In genomic region chr19:11970174-11970573, GRCh38 we compare ENCODE assay signal across 28 cellular contexts.
"Had no signal": no experiment of that assay in that cellular context is flagged by ENCODE, and none has a peak within 500 bp of the region (broad histone marks: within the 10 kb centered on the region; RNA-seq: fewer than 3 reads in every experiment).

No MANE protein-coding gene starts in this region.

- H2AFZ ChIP-seq: parathyroid adenoma had no signal

- H3K36me3 ChIP-seq: ovary, right lobe of liver, sigmoid colon, thyroid gland, upper lobe of left lung, vagina had no signal

- H3K27me3 ChIP-seq: ovary, right lobe of liver, sigmoid colon, stomach, thyroid gland, tibial nerve, upper lobe of left lung, vagina had no signal

- H3K36me3 Mint-ChIP-seq: natural killer cell treated with Interleukin-12 subunit alpha and Interleukin-12 subunit beta and Interleukin-15 and Interleukin-18, amount 100 ng/mL, for 72 hours; stimulated activated effector memory CD8-positive, alpha-beta T cell treated with anti-CD3 and anti-CD28 coated beads, Interleukin-12 subunit alpha, Interleukin-12 subunit beta, amount 100 ng/mL, for 72 hours had no signal

- H3K9me3 ChIP-seq: sigmoid colon, thoracic aorta, thyroid gland, vagina had no signal

- H3K4me1 ChIP-seq: psoas muscle, right lobe of liver had no signal

- H3K9me3 Mint-ChIP-seq: natural killer cell treated with Interleukin-12 subunit alpha and Interleukin-12 subunit beta and Interleukin-15 and Interleukin-18, amount 100 ng/mL, for 72 hours had no signal

- ATAC-seq: natural killer cell treated with Interleukin-12 subunit alpha and Interleukin-12 subunit beta and Interleukin-15 and Interleukin-18, amount 100 ng/mL, for 72 hours; psoas muscle; right cardiac atrium; right lobe of liver; stimulated activated effector memory CD8-positive, alpha-beta T cell treated with anti-CD3 and anti-CD28 coated beads, Interleukin-12 subunit alpha, Interleukin-12 subunit beta, amount 100 ng/mL, for 72 hours had no signal

- H3K9ac ChIP-seq: parathyroid adenoma had no signal

- H3K27me3 Mint-ChIP-seq: natural killer cell treated with Interleukin-12 subunit alpha and Interleukin-12 subunit beta and Interleukin-15 and Interleukin-18, amount 100 ng/mL, for 72 hours; progenitor cell of endocrine pancreas; stimulated activated naive B cell treated with anti-CD40 and anti-IgM and Interleukin-4, amounts not matched to agents 10 μg/mL and 1 μg/mL and 100 μg/mL, for 72 hours; stimulated activated naive CD8-positive, alpha-beta T cell treated with anti-CD3 and anti-CD28 coated beads, Interleukin-15, Interleukin-2, amounts not matched to agents 100 ng/mL and 50 ng/mL, for 24 hours had no signal

- H3K27ac ChIP-seq: ovary, parathyroid adenoma, psoas muscle, right lobe of liver, sigmoid colon, stomach, thoracic aorta, thyroid gland, tibial nerve, upper lobe of left lung, vagina had no signal

- H3K27ac Mint-ChIP-seq: natural killer cell treated with Interleukin-12 subunit alpha and Interleukin-12 subunit beta and Interleukin-15 and Interleukin-18, amount 100 ng/mL, for 72 hours; nephron progenitor cell; progenitor cell of endocrine pancreas; stimulated activated effector memory CD8-positive, alpha-beta T cell treated with anti-CD3 and anti-CD28 coated beads, Interleukin-12 subunit alpha, Interleukin-12 subunit beta, amount 100 ng/mL, for 72 hours; stimulated activated naive B cell treated with anti-CD40 and anti-IgM and Interleukin-4, amounts not matched to agents 10 μg/mL and 1 μg/mL and 100 μg/mL, for 72 hours; stimulated activated naive CD8-positive, alpha-beta T cell treated with anti-CD3 and anti-CD28 coated beads, Interleukin-15, Interleukin-2, amounts not matched to agents 100 ng/mL and 50 ng/mL, for 24 hours had no signal

- H3K4me3 Mint-ChIP-seq: natural killer cell treated with Interleukin-12 subunit alpha and Interleukin-12 subunit beta and Interleukin-15 and Interleukin-18, amount 100 ng/mL, for 72 hours; nephron progenitor cell; neural crest cell; stimulated activated effector memory CD8-positive, alpha-beta T cell treated with anti-CD3 and anti-CD28 coated beads, Interleukin-12 subunit alpha, Interleukin-12 subunit beta, amount 100 ng/mL, for 72 hours; stimulated activated naive B cell treated with anti-CD40 and anti-IgM and Interleukin-4, amounts not matched to agents 10 μg/mL and 1 μg/mL and 100 μg/mL, for 72 hours; stimulated activated naive CD8-positive, alpha-beta T cell treated with anti-CD3 and anti-CD28 coated beads, Interleukin-15, Interleukin-2, amounts not matched to agents 100 ng/mL and 50 ng/mL, for 24 hours had no signal

- H3K4me3 ChIP-seq: ovary, psoas muscle, right lobe of liver, sigmoid colon, stomach, thoracic aorta, thyroid gland, tibial nerve, upper lobe of left lung, vagina had no signal

- DNase-seq: nephron progenitor cell; occipital lobe; ovary; posterior cingulate gyrus; psoas muscle; right cardiac atrium; right lobe of liver; sigmoid colon; small intestine; stimulated activated CD4-positive, alpha-beta T cell treated with anti-CD3 and anti-CD28 coated beads, Interleukin-15, amount 100 ng/mL, for 24 hours; stimulated activated CD4-positive, alpha-beta T cell treated with anti-CD3 and anti-CD28 coated beads, Interleukin-2, amount 100 ng/mL, for 24 hours; stimulated activated CD4-positive, alpha-beta T cell treated with anti-CD3 and anti-CD28 coated beads, Interleukin-2, amount 100 ng/mL, for 48 hours; stimulated activated CD4-positive, alpha-beta T cell treated with anti-CD3 and anti-CD28 coated beads, Interleukin-4, amount 100 ng/mL, for 24 hours; stimulated activated naive B cell treated with anti-CD40 and anti-IgM and Interleukin-4, amounts not matched to agents 10 μg/mL and 1 μg/mL and 100 μg/mL, for 72 hours; stimulated activated naive CD4-positive, alpha-beta T cell treated with Interleukin-2 at 50 U/mL for 16 hours; stomach; thyroid gland; trophoblast cell; upper lobe of left lung had no signal
